ENCODE assay signal across 9 cellular contexts in the genomic region with DNA sequence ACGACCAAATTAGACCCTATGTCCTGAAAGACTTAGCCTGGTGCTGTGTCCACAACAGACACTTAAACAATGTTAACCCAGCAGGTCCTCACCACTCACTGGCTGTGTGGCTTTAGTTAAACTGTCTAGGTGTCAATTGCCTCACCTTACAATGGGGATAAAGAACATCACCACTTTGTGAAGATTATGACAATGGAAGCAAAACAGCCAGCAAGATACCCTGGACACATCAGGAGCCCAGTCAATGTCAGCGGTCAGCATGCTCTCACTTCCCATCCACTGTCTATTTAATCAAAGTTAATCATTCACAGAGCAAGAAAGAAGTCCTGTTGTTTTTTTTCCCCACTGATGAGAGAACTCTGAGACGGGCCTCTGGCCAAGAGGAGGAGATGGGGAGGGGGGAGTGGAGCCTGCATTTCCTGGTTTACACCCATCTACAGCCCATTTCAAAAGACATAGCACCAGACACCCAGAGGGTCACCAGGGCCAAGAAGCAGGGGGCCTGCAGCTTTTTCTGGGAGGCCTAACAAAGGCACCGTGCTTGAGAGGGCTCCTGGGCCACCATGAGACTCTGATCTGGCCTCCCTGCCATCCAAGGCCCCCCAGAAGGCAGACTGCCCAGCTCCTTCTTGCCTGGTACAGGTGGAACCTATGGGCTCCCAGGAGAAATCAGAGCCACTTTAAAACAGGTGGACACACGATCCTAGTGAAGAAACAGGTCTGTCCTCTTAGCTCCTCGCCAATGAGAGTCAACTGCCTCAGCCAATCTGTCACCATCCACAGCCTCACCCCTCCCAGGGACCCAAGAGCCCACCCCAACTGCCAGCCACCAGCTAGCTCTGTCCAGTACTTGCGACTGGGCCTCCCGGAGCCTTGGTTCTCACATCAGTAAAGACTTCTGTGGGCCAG. TPM values are rescaled to one million over a fixed set of nuclear protein-coding genes. Genes with fewer than 3 reads are reported as not detected.
A peak's percentile ranks its signal among the peaks of the same experiment; 100 is the strongest.
DNase-seq lines count a peak whose midpoint lies in the region; ATAC-seq and TF ChIP-seq lines count a peak whose summit lies in the region.
"Had no signal": no experiment of that assay in that cellular context is flagged by ENCODE, and none has a peak within 500 bp of the region (broad histone marks: within the 10 kb centered on the region; RNA-seq: fewer than 3 reads in every experiment).

No MANE protein-coding gene starts in this region.

- TF ChIP-seq CTCF in mucosa of descending colon (IDR thresholded peaks at IDR 0.05): no peak

- peak overlapping the region; percentile 10 to 97 for H3K27ac ChIP-seq in aorta (ENCODE audit: low read depth in 1 of 2, low read length in 2 of 2)

- DNase-seq in stimulated activated naive CD8-positive, alpha-beta T cell treated with anti-CD3 and anti-CD28 coated beads, Interleukin-15, amount 100 ng/mL, for 72 hours: no peak
- DNase-seq in stimulated activated naive CD8-positive, alpha-beta T cell treated with anti-CD3 and anti-CD28 coated beads, Interleukin-15, Interleukin-2, amounts not matched to agents 100 U/mL and 50 U/mL, for 24 hours: no peak
- DNase-seq in dermis blood vessel endothelial cell (peak; percentile 75), mucosa of descending colon (peak; percentile 71 to 81 (median 76)), aorta (peak in 1 of 2 donors; percentile 43), NCI-H748 (lab: John Stamatoyannopoulos, UW; ENCODE audit: unreplicated experiment) (no peak), DMS 273 treated with DMSO at 0.1 percent for 48 hours (lab: John Stamatoyannopoulos, UW) (no peak)

- no peaks in the 10 kb centered on the region for H3K27me3 ChIP-seq in aorta (ENCODE audit: control insufficient read depth in 1 of 2, insufficient read depth in 2 of 2, low read length in 1 of 2)

- no peaks in the 10 kb centered on the region for H3K9me3 ChIP-seq in mucosa of descending colon
- H3K9me3 ChIP-seq in aorta (ENCODE audit: control insufficient read depth, low read length): no peaks in the 10 kb centered on the region

- H3K9me3 Mint-ChIP-seq in stimulated activated naive CD8-positive, alpha-beta T cell treated with anti-CD3 and anti-CD28 coated beads, Interleukin-15, amount 100 ng/mL, for 72 hours: no peaks in the 10 kb centered on the region
- H3K9me3 Mint-ChIP-seq: IgD-negative memory B cell had no signal

- H3K4me3 Mint-ChIP-seq in stimulated activated naive CD8-positive, alpha-beta T cell treated with anti-CD3 and anti-CD28 coated beads, Interleukin-15, amount 100 ng/mL, for 72 hours: peak overlapping the region; percentile 65 to 83
- H3K4me3 Mint-ChIP-seq: IgD-negative memory B cell had no signal

- no peaks in the 10 kb centered on the region for H3K27me3 Mint-ChIP-seq in stimulated activated naive CD8-positive, alpha-beta T cell treated with anti-CD3 and anti-CD28 coated beads, Interleukin-15, amount 100 ng/mL, for 72 hours

- no peak for ATAC-seq in stimulated activated naive CD8-positive, alpha-beta T cell treated with anti-CD3 and anti-CD28 coated beads, Interleukin-15, amount 100 ng/mL, for 72 hours
- ATAC-seq in stimulated activated naive CD8-positive, alpha-beta T cell treated with anti-CD3 and anti-CD28 coated beads, Interleukin-15, Interleukin-2, amounts not matched to agents 100 U/mL and 50 U/mL, for 24 hours: no peak
- ATAC-seq in mucosa of descending colon: peak; percentile 75
- ATAC-seq in aorta (ENCODE audit: low FRiP score): no peak
- no peak for ATAC-seq in GM18505 (IDR thresholded peaks at IDR 0.05; ENCODE audit: unreplicated experiment)

- TF ChIP-seq POLR2A in GM18505 (IDR thresholded peaks at IDR 0.05; ENCODE audit: borderline replicate concordance, extremely low read depth, insufficient read depth, insufficient read length): no peak

- intact Hi-C loops in mucosa of descending colon (cut with DNase I, micrococcal nuclease): no loop called here
- intact Hi-C loops in aorta (cut with DNase I): no loop called here

- peak overlapping the region; percentile 83 to 99 for H3K27ac Mint-ChIP-seq in stimulated activated naive CD8-positive, alpha-beta T cell treated with anti-CD3 and anti-CD28 coated beads, Interleukin-15, amount 100 ng/mL, for 72 hours

- H3K4me1 ChIP-seq in mucosa of descending colon (ENCODE audit: low read depth): peaks cover 50% of the 10 kb centered on the region
- H3K4me1 ChIP-seq in aorta (ENCODE audit: control insufficient read depth in 1 of 2, insufficient read depth in 2 of 2, low read length in 2 of 2): peaks cover 4 to 7% of the 10 kb centered on the region in 2 donors

- H3K4me3 ChIP-seq in mucosa of descending colon: no peak overlapping the region
- no peak overlapping the region for H3K4me3 ChIP-seq in aorta (ENCODE audit: low read length in 2 of 2)

- H3K36me3 ChIP-seq in mucosa of descending colon (ENCODE audit: low read depth): no peaks in the 10 kb centered on the region
- H3K36me3 ChIP-seq in aorta (ENCODE audit: control insufficient read depth in 1 of 2, insufficient read depth in 2 of 2, low read length in 1 of 2): no peaks in the 10 kb centered on the region

- WGBS in aorta, 2 donors: 8 to 14% methylated on average over 8 of the region's 8 CpGs

- peaks cover 99% of the 10 kb centered on the region for H3K4me1 Mint-ChIP-seq in stimulated activated naive CD8-positive, alpha-beta T cell treated with anti-CD3 and anti-CD28 coated beads, Interleukin-15, amount 100 ng/mL, for 72 hours
- H3K4me1 Mint-ChIP-seq: IgD-negative memory B cell had no signal

RNA-seq across cellular contexts. Expression of gene ACTN1, which starts 40.3 kb away (rescaled TPM):
- total RNA-seq in dermis blood vessel endothelial cell (233 and 441 TPM in 2 replicates), mucosa of descending colon (100 to 1,000 TPM in 2 of 3 donors, 10 to 100 TPM in 1; 93.7 to 607 (median 128) TPM), aorta (1,000 to 10,000 TPM in 1 of 2 donors, 100 to 1,000 TPM in 1; 883 to 1,590 TPM)
- polyA plus RNA-seq in aorta: 100 to 1,000 TPM in 1 of 2 donors, 10 to 100 TPM in 1; 82.0 to 378 TPM

Comparison
In these comparisons a context has a peak if more than half of its experiments do, and no peak if none do; other contexts are left out.
1. DNase-seq: peak in dermis blood vessel endothelial cell (single experiment) and mucosa of descending colon (3 of 3); none in stimulated activated naive CD8-positive, alpha-beta T cell treated with anti-CD3 and anti-CD28 coated beads, Interleukin-15, amount 100 ng/mL, for 72 hours (0 of 2), stimulated activated naive CD8-positive, alpha-beta T cell treated with anti-CD3 and anti-CD28 coated beads, Interleukin-15, Interleukin-2, amounts not matched to agents 100 U/mL and 50 U/mL, for 24 hours (single experiment), NCI-H748 (single experiment) and DMS 273 treated with DMSO at 0.1 percent for 48 hours (single experiment).